In genomic region chr20:49982072-49982345, GRCh38 we compare ENCODE assay signal across 8 cellular contexts. TPM values are rescaled to one million over a fixed set of nuclear protein-coding genes. Genes with fewer than 3 reads are reported as not detected.
DNase-seq lines count a peak whose midpoint lies in the region; ATAC-seq and TF ChIP-seq lines count a peak whose summit lies in the region.

No MANE protein-coding gene starts in this region.

- CTCF ChIA-PET in Panc1 (lab: Charles Lee) = interaction anchor here (4.8 kb wide), 1 partner anchor 88 kb away, joined by 97 read pairs; no protein-coding TSS in a partner anchor

- H3K9me3 ChIP-seq in Panc1 (ENCODE audit: control insufficient read depth, insufficient read depth, low read depth, low read length) (no peaks in the 10 kb centered on the region), esophagus muscularis mucosa (no peaks in the 10 kb centered on the region)

- H3K36me3 ChIP-seq in Panc1 (ENCODE audit: control insufficient read depth, insufficient read depth, low read length) = no peaks in the 10 kb centered on the region
- peaks cover 0 to under 1% (median 0%) of the 10 kb centered on the region in 4 donors for H3K36me3 ChIP-seq in esophagus muscularis mucosa
- H3K36me3 ChIP-seq in rectal smooth muscle tissue (ENCODE audit: control insufficient read depth, insufficient read depth, low read length) = no peaks in the 10 kb centered on the region

- intact Hi-C loops in Panc1 (cut with micrococcal nuclease; ENCODE audit: unreplicated experiment) (loop anchor here (1.0 to 5.0 kb wide), 2 partner anchors 91 to 195 kb away; no protein-coding TSS in a partner anchor), esophagus muscularis mucosa (cut with DNase I) (loop anchor here (5.0 kb wide), 1 partner anchor 190 kb away; no protein-coding TSS in a partner anchor)

- peaks cover 38% of the 10 kb centered on the region for H3K4me1 ChIP-seq in Panc1 (ENCODE audit: control insufficient read depth, insufficient read depth, low read length)
- H3K4me1 ChIP-seq in esophagus muscularis mucosa = peaks cover 25 to 63% (median 60%) of the 10 kb centered on the region in 4 donors
- peaks cover 10% of the 10 kb centered on the region for H3K4me1 ChIP-seq in rectal smooth muscle tissue (ENCODE audit: control insufficient read depth, insufficient read depth, low read length)

- in situ Hi-C loops in Panc1 (cut with HindIII; ENCODE audit: low pct_unique_long_range_greater_than_20kb, low sequenced_read_pairs) = no loop called here

- peak overlapping the region; percentile 81 for H3K27ac ChIP-seq in Panc1 (ENCODE audit: low read length)
- peak overlapping the region in 3 of 4 donors; percentile 68 to 75 (median 70) for H3K27ac ChIP-seq in esophagus muscularis mucosa (replicated peaks in 1 of 4)
- peak overlapping the region; percentile 9 for H3K27ac ChIP-seq in rectal smooth muscle tissue (ENCODE audit: low read depth, low read length)

- H3K4me3 ChIP-seq in GM12865 (ENCODE audit: low read depth, low read length) = peak overlapping the region; percentile 33
- H3K4me3 ChIP-seq in Panc1 (ENCODE audit: low read depth in 2 of 2, low read length in 2 of 2) = peak overlapping the region; percentile 56 to 88
- H3K4me3 ChIP-seq in esophagus muscularis mucosa = peak overlapping the region; percentile 53 to 65 (median 56)
- peak overlapping the region; percentile 44 for H3K4me3 ChIP-seq in rectal smooth muscle tissue (ENCODE audit: low read length)

- BruUV-seq in Panc1 (replicated peaks; lab: Mats Ljungman, UMichigan) = no TSS peak

- no peak for ATAC-seq in Panc1
- ATAC-seq in HG03565 (IDR thresholded peaks at IDR 0.05; ENCODE audit: unreplicated experiment) = no peak
- ATAC-seq in HG03457 (IDR thresholded peaks at IDR 0.05; ENCODE audit: unreplicated experiment) = no peak

- H3K27me3 ChIP-seq in Panc1 (ENCODE audit: control insufficient read depth, insufficient read depth, low read length) (no peaks in the 10 kb centered on the region), esophagus muscularis mucosa (no peaks in the 10 kb centered on the region), rectal smooth muscle tissue (ENCODE audit: control insufficient read depth, insufficient read depth, low read length) (no peaks in the 10 kb centered on the region)

- no peak for TF ChIP-seq POLR2A in esophagus muscularis mucosa (IDR thresholded peaks at IDR 0.05; ENCODE audit: low read depth)

- no peak for DNase-seq in GM12865 (ENCODE audit: low read depth)
- DNase-seq in Panc1 (ENCODE audit: low read depth, low spot score) = no peak
- no peak for DNase-seq in esophagus muscularis mucosa (ENCODE audit: extremely low spot score)
- no peak for DNase-seq in stimulated activated CD4-positive, alpha-beta T cell treated with anti-CD3 and anti-CD28 coated beads, Interleukin-4, amount 100 ng/mL, for 4 hours
- DNase-seq in NCI-H82 treated with DMSO at 0.1 percent for 48 hours (lab: John Stamatoyannopoulos, UW; ENCODE audit: unreplicated experiment) = no peak

- 37% methylated on average over 12 of the region's 12 CpGs for WGBS in esophagus muscularis mucosa

- TF ChIP-seq EP300 in esophagus muscularis mucosa (IDR thresholded peaks at IDR 0.05) = no peak

- TF ChIP-seq CTCF in GM12865 (IDR thresholded peaks at IDR 0.05; ENCODE audit: insufficient read depth, low read depth, low read length, missing control alignments) (no peak), Panc1 (IDR thresholded peaks at IDR 0.05) (no peak), esophagus muscularis mucosa (IDR thresholded peaks at IDR 0.05) (no peak)

- POLR2A ChIA-PET in Panc1 (lab: Charles Lee) = interaction anchor here (0.6 kb wide), 1 partner anchor 35 kb away, joined by 10 read pairs; no protein-coding TSS in a partner anchor

- no peak overlapping the region for H3K9ac ChIP-seq in rectal smooth muscle tissue (ENCODE audit: low read length)

RNA-seq across cellular contexts. Expression of gene SNAI1, which starts 0.8 kb away (rescaled TPM):
- total RNA-seq in Panc1 (2021; ENCODE audit: unreplicated experiment) (8.8 TPM), esophagus muscularis mucosa (1 to 10 TPM in 3 of 4 donors, under 1 TPM in 1; 0.83 to 5.3 (median 3.0) TPM)
- 9.4 TPM for polyA plus RNA-seq in Panc1 (2012; ENCODE audit: insufficient read length)

RNA-seq across cellular contexts. Expression of gene RNF114, which starts 45.8 kb away (rescaled TPM):
- total RNA-seq in Panc1 (2021; ENCODE audit: unreplicated experiment) (70.0 TPM), esophagus muscularis mucosa (100 to 1,000 TPM in 1 of 4 donors, 10 to 100 TPM in 3; 65.2 to 142 (median 78.1) TPM)
- 71.9 TPM for polyA plus RNA-seq in Panc1 (2012; ENCODE audit: insufficient read length)

Comparison
In these comparisons a context has a peak if more than half of its experiments do, and no peak if none do; other contexts are left out.
1. H3K27ac ChIP-seq: peak in every context shown above with its lines; median percentile 81 in Panc1; 70 in esophagus muscularis mucosa; 9 in rectal smooth muscle tissue.